In genomic region chr2:5839563-5839962, GRCh38 we compare ENCODE assay signal across 31 cellular contexts.
DNase-seq lines count a peak whose midpoint lies in the region; ATAC-seq and TF ChIP-seq lines count a peak whose summit lies in the region.
"Had no signal": no experiment of that assay in that cellular context is flagged by ENCODE, and none has a peak within 500 bp of the region (broad histone marks: within the 10 kb centered on the region; RNA-seq: fewer than 3 reads in every experiment).

No MANE protein-coding gene starts in this region.

- peaks cover 4% of the 10 kb centered on the region for H3K9me3 Mint-ChIP-seq in glutamatergic neuron (ENCODE audit: unreplicated experiment)
- no peaks in the 10 kb centered on the region for H3K9me3 Mint-ChIP-seq in activated CD4-positive, alpha-beta T cell treated with anti-CD3 and anti-CD28 coated beads for 36 hours (ENCODE audit: low read depth)
- H3K9me3 Mint-ChIP-seq in stimulated activated naive CD8-positive, alpha-beta T cell treated with anti-CD3 and anti-CD28 coated beads, Interleukin-15, amount 100 ng/mL, for 72 hours, result peaks cover 0 to 8% of the 10 kb centered on the region in 2 donors
- H3K9me3 Mint-ChIP-seq: activated CD4-positive, alpha-beta memory T cell treated with anti-CD3 and anti-CD28 coated beads for 36 hours; nephron had no signal

- no peaks in the 10 kb centered on the region for H3K79me2 ChIP-seq in osteoblast (ENCODE audit: insufficient read depth, low read length)

- H3K27me3 ChIP-seq in osteoblast (ENCODE audit: insufficient read depth, low read length), result no peaks in the 10 kb centered on the region
- H3K27me3 ChIP-seq: adrenal gland; BLaER1 treated with 17β-estradiol and CSF1 and Interleukin-3, amounts not matched to agents 10 nM and 100 nM; tibial artery had no signal

- H3K4me3 Mint-ChIP-seq in glutamatergic neuron (ENCODE audit: unreplicated experiment), result peak overlapping the region; percentile 74
- H3K4me3 Mint-ChIP-seq in activated CD4-positive, alpha-beta T cell treated with anti-CD3 and anti-CD28 coated beads for 36 hours, result no peak overlapping the region
- no peak overlapping the region for H3K4me3 Mint-ChIP-seq in stimulated activated naive CD8-positive, alpha-beta T cell treated with anti-CD3 and anti-CD28 coated beads, Interleukin-15, amount 100 ng/mL, for 72 hours
- H3K4me3 Mint-ChIP-seq: activated CD4-positive, alpha-beta memory T cell treated with anti-CD3 and anti-CD28 coated beads for 36 hours; immature natural killer cell had no signal

- POLR2A ChIA-PET in activated CD4-positive, alpha-beta T cell treated with anti-CD3 and anti-CD28 coated beads for 36 hours (lab: Charles Lee), result no interaction called here

- peak overlapping the region; percentile 58 for H3K4me2 ChIP-seq in osteoblast (ENCODE audit: insufficient read depth, low read length)
- H3K4me2 ChIP-seq: BLaER1 treated with 17β-estradiol and CSF1 and Interleukin-3, amounts not matched to agents 10 nM and 100 nM had no signal

- no peaks in the 10 kb centered on the region for H4K20me1 ChIP-seq in osteoblast (ENCODE audit: insufficient read depth, low read length)
- H4K20me1 ChIP-seq: BLaER1 treated with 17β-estradiol and CSF1 and Interleukin-3, amounts not matched to agents 10 nM and 100 nM had no signal

- DNase-seq in NCI-H146 (lab: John Stamatoyannopoulos, UW) (peak; percentile 75), NCI-H748 treated with DMSO at 0.1 percent for 48 hours (lab: John Stamatoyannopoulos, UW) (peak; percentile 58), glutamatergic neuron (peak; percentile 56), osteoblast (ENCODE audit: insufficient read length, low spot score, missing footprints) (no peak)
- no peak for DNase-seq in activated CD4-positive, alpha-beta T cell treated with anti-CD3 and anti-CD28 coated beads for 36 hours
- DNase-seq in stimulated activated naive CD8-positive, alpha-beta T cell treated with anti-CD3 and anti-CD28 coated beads, Interleukin-15, amount 100 ng/mL, for 72 hours, result no peak
- DNase-seq: activated CD4-positive, alpha-beta memory T cell treated with anti-CD3 and anti-CD28 coated beads for 36 hours; activated CD8-positive, alpha-beta memory T cell treated with anti-CD3 and anti-CD28 coated beads, Interleukin-2, amount 50 U/mL, for 4 hours; activated naive CD4-positive, alpha-beta T cell treated with Interleukin-2 at 50 U/mL for 16 hours; adrenal gland; effector memory CD4-positive, alpha-beta T cell; HCEC 1CT; immature natural killer cell; left colon; mammary epithelial cell; NCI-H1048; NCI-H2081 treated with DMSO at 0.1 percent for 48 hours; NCI-H446; NK-92 treated with Interleukin-12 subunit alpha and Interleukin-12 subunit beta, amount 100 ng/mL, for 24 hours; PC-3; stimulated activated CD4-positive, alpha-beta T cell treated with anti-CD3 and anti-CD28 coated beads, Interleukin-12 subunit alpha, Interleukin-12 subunit beta, amount 100 ng/mL, for 4 hours; stimulated activated CD4-positive, alpha-beta T cell treated with anti-CD3 and anti-CD28 coated beads, Interleukin-4, amount 100 ng/mL, for 1 hour; T-helper 2 cell; tibial artery had no signal

- H3K36me3 Mint-ChIP-seq in glutamatergic neuron (ENCODE audit: unreplicated experiment), result no peaks in the 10 kb centered on the region
- no peaks in the 10 kb centered on the region for H3K36me3 Mint-ChIP-seq in activated CD4-positive, alpha-beta T cell treated with anti-CD3 and anti-CD28 coated beads for 36 hours (ENCODE audit: low read depth)
- H3K36me3 Mint-ChIP-seq: activated CD4-positive, alpha-beta memory T cell treated with anti-CD3 and anti-CD28 coated beads for 36 hours; immature natural killer cell had no signal

- ATAC-seq in GM18858 (IDR thresholded peaks at IDR 0.05; ENCODE audit: unreplicated experiment), result no peak
- no peak for ATAC-seq in activated CD4-positive, alpha-beta T cell treated with anti-CD3 and anti-CD28 coated beads for 36 hours
- ATAC-seq in stimulated activated naive CD8-positive, alpha-beta T cell treated with anti-CD3 and anti-CD28 coated beads, Interleukin-15, amount 100 ng/mL, for 72 hours, result no peak
- ATAC-seq: activated CD4-positive, CD25-positive, alpha-beta regulatory T cell treated with anti-CD3 and anti-CD28 coated beads, Interleukin-2, amount 50 U/mL, for 24 hours; left colon; PC-3; sciatic nerve had no signal

- CTCF ChIA-PET in activated CD4-positive, alpha-beta T cell treated with anti-CD3 and anti-CD28 coated beads for 36 hours (lab: Charles Lee), result no interaction called here

- peaks cover 4% of the 10 kb centered on the region for H3K27me3 Mint-ChIP-seq in glutamatergic neuron (ENCODE audit: unreplicated experiment)
- no peaks in the 10 kb centered on the region for H3K27me3 Mint-ChIP-seq in activated CD4-positive, alpha-beta T cell treated with anti-CD3 and anti-CD28 coated beads for 36 hours
- H3K27me3 Mint-ChIP-seq in stimulated activated naive CD8-positive, alpha-beta T cell treated with anti-CD3 and anti-CD28 coated beads, Interleukin-15, amount 100 ng/mL, for 72 hours, result peaks cover 8% of the 10 kb centered on the region
- H3K27me3 Mint-ChIP-seq: activated CD4-positive, alpha-beta memory T cell treated with anti-CD3 and anti-CD28 coated beads for 36 hours had no signal

- H2AFZ ChIP-seq in osteoblast (ENCODE audit: low read length), result no peak overlapping the region

- H3K27ac Mint-ChIP-seq in glutamatergic neuron (ENCODE audit: unreplicated experiment), result peak overlapping the region; percentile 85
- no peak overlapping the region for H3K27ac Mint-ChIP-seq in activated CD4-positive, alpha-beta T cell treated with anti-CD3 and anti-CD28 coated beads for 36 hours
- H3K27ac Mint-ChIP-seq in stimulated activated naive CD8-positive, alpha-beta T cell treated with anti-CD3 and anti-CD28 coated beads, Interleukin-15, amount 100 ng/mL, for 72 hours, result no peak overlapping the region
- H3K27ac Mint-ChIP-seq: activated CD4-positive, alpha-beta memory T cell treated with anti-CD3 and anti-CD28 coated beads for 36 hours; immature natural killer cell; nephron; progenitor cell of endocrine pancreas had no signal

- H3K9me3 ChIP-seq in osteoblast (ENCODE audit: low read depth, low read length), result no peaks in the 10 kb centered on the region
- H3K9me3 ChIP-seq: adrenal gland; BLaER1 treated with 17β-estradiol and CSF1 and Interleukin-3, amounts not matched to agents 10 nM and 100 nM; breast epithelium; tibial artery had no signal

- no peak overlapping the region for H3K4me3 ChIP-seq in osteoblast (ENCODE audit: insufficient read depth, low read length)
- H3K4me3 ChIP-seq: adrenal gland; BLaER1 treated with 17β-estradiol and CSF1 and Interleukin-3, amounts not matched to agents 10 nM and 100 nM; breast epithelium; tibial artery had no signal

- H3K4me1 Mint-ChIP-seq in glutamatergic neuron (ENCODE audit: low read depth, unreplicated experiment), result peaks cover 30% of the 10 kb centered on the region
- no peaks in the 10 kb centered on the region for H3K4me1 Mint-ChIP-seq in activated CD4-positive, alpha-beta T cell treated with anti-CD3 and anti-CD28 coated beads for 36 hours
- no peaks in the 10 kb centered on the region for H3K4me1 Mint-ChIP-seq in stimulated activated naive CD8-positive, alpha-beta T cell treated with anti-CD3 and anti-CD28 coated beads, Interleukin-15, amount 100 ng/mL, for 72 hours
- H3K4me1 Mint-ChIP-seq: immature natural killer cell, nephron had no signal

- TF ChIP-seq CTCF in glutamatergic neuron (IDR thresholded peaks at IDR 0.05; ENCODE audit: partially characterized antibody, unreplicated experiment), result no peak
- TF ChIP-seq CTCF in osteoblast (IDR thresholded peaks at IDR 0.05; ENCODE audit: extremely low read depth, low read depth, low read length), result no peak

- no peak overlapping the region for H3K27ac ChIP-seq in osteoblast (ENCODE audit: low read depth, low read length)
- H3K27ac ChIP-seq: adrenal gland; BLaER1 treated with 17β-estradiol and CSF1 and Interleukin-3, amounts not matched to agents 10 nM and 100 nM; breast epithelium; tibial artery had no signal

- no peaks in the 10 kb centered on the region for H3K4me1 ChIP-seq in osteoblast (ENCODE audit: insufficient read depth, low read length)
- H3K4me1 ChIP-seq: adrenal gland, breast epithelium, tibial artery had no signal

- no peaks in the 10 kb centered on the region for H3K36me3 ChIP-seq in osteoblast (ENCODE audit: insufficient read depth, low read length)
- H3K36me3 ChIP-seq: adrenal gland; BLaER1 treated with 17β-estradiol and CSF1 and Interleukin-3, amounts not matched to agents 10 nM and 100 nM; breast epithelium; tibial artery had no signal

- intact Hi-C loops in activated CD4-positive, alpha-beta T cell treated with anti-CD3 and anti-CD28 coated beads for 36 hours (cut with DNase I, micrococcal nuclease), result no loop called here

Comparison
In these comparisons a context has a peak if more than half of its experiments do, and no peak if none do; other contexts are left out.
1. DNase-seq: peak in NCI-H146 (single experiment), NCI-H748 treated with DMSO at 0.1 percent for 48 hours (single experiment) and glutamatergic neuron (single experiment); none in osteoblast (single experiment), activated CD4-positive, alpha-beta T cell treated with anti-CD3 and anti-CD28 coated beads for 36 hours (single experiment) and stimulated activated naive CD8-positive, alpha-beta T cell treated with anti-CD3 and anti-CD28 coated beads, Interleukin-15, amount 100 ng/mL, for 72 hours (0 of 2).